8 cellular contexts compared by ENCODE assay signal in genomic region chr1:110495926-110496600, GRCh38. TPM values are rescaled to one million over a fixed set of nuclear protein-coding genes. Genes with fewer than 3 reads are reported as not detected.
DNase-seq lines count a peak whose midpoint lies in the region; ATAC-seq and TF ChIP-seq lines count a peak whose summit lies in the region.

No MANE protein-coding gene starts in this region.

- no peak overlapping the region for H2AFZ ChIP-seq in smooth muscle cell (ENCODE audit: low read depth)

- H3K27me3 ChIP-seq in ascending aorta = no peaks in the 10 kb centered on the region
- no peaks in the 10 kb centered on the region for H3K27me3 ChIP-seq in smooth muscle cell (ENCODE audit: low read depth)

- H3K4me1 ChIP-seq in ascending aorta (no peaks in the 10 kb centered on the region), smooth muscle cell (ENCODE audit: low read depth) (no peaks in the 10 kb centered on the region)

- intact Hi-C loops in ascending aorta (cut with DNase I) = no loop called here

- no peak for ATAC-seq in HG03025 (IDR thresholded peaks at IDR 0.05; ENCODE audit: low FRiP score, unreplicated experiment)

- H3K36me3 ChIP-seq in ascending aorta (no peaks in the 10 kb centered on the region), smooth muscle cell (ENCODE audit: low read depth) (no peaks in the 10 kb centered on the region)

- H3K27ac ChIP-seq in ascending aorta (no peak overlapping the region), smooth muscle cell (ENCODE audit: low read depth) (no peak overlapping the region)

- peak; percentile 14 for DNase-seq in AG09309 (ENCODE audit: low read depth)
- peak; percentile 83 for DNase-seq in GM20000 (ENCODE audit: low spot score)
- peak; percentile 6 for DNase-seq in NCI-H2081 treated with DMSO at 0.1 percent for 48 hours (lab: John Stamatoyannopoulos, UW)
- DNase-seq in T-helper 22 cell (ENCODE audit: low read depth) = peak; percentile 26
- peak in 1 of 2 donors; percentile 84 for DNase-seq in ascending aorta (ENCODE audit: low spot score in 2 of 2)
- DNase-seq in hippocampal formation (lab: John Stamatoyannopoulos, UW) = peak; percentile 67 to 71
- DNase-seq in smooth muscle cell (lab: John Stamatoyannopoulos, UW; ENCODE audit: unreplicated experiment) = peak; percentile 58

- H3K4me3 ChIP-seq in AG09309 (ENCODE audit: control insufficient read depth, low read depth, low read length) = no peak overlapping the region
- no peak overlapping the region for H3K4me3 ChIP-seq in ascending aorta
- no peak overlapping the region for H3K4me3 ChIP-seq in smooth muscle cell

- no peaks in the 10 kb centered on the region for H3F3A ChIP-seq in smooth muscle cell (ENCODE audit: low read depth)

- no peaks in the 10 kb centered on the region for H3K79me2 ChIP-seq in smooth muscle cell (ENCODE audit: low read depth)

- no peak overlapping the region for H3K9ac ChIP-seq in smooth muscle cell (ENCODE audit: low read depth)

- no peaks in the 10 kb centered on the region for H4K20me1 ChIP-seq in smooth muscle cell (ENCODE audit: low read depth)

- H3K9me3 ChIP-seq in ascending aorta = no peaks in the 10 kb centered on the region
- no peaks in the 10 kb centered on the region for H3K9me3 ChIP-seq in smooth muscle cell (replicated peaks; ENCODE audit: low read depth)

- peak; percentile 95 for TF ChIP-seq CTCF in AG09309 (IDR thresholded peaks at IDR 0.05; ENCODE audit: control insufficient read depth, insufficient read depth, low read depth, low read length, missing control alignments)
- TF ChIP-seq CTCF in GM20000 (IDR thresholded peaks at IDR 0.05; ENCODE audit: extremely low read depth, missing control alignments) = peak; percentile 71
- peak; percentile 63 to 81 (median 67) for TF ChIP-seq CTCF in ascending aorta (IDR thresholded peaks at IDR 0.05)
- TF ChIP-seq CTCF in smooth muscle cell (IDR thresholded peaks at IDR 0.05; ENCODE audit: borderline replicate concordance, insufficient read depth, poor library complexity, severe bottlenecking) = peak; percentile 95

- H3K4me2 ChIP-seq in smooth muscle cell = no peak overlapping the region

- WGBS in smooth muscle cell (ENCODE audit: low lambda C conversion rate) = 28% methylated on average over 8 of the region's 8 CpGs

RNA-seq across cellular contexts. Expression of gene KCNA10, which starts 22.9 kb away (rescaled TPM):
- total RNA-seq in ascending aorta (not detected), smooth muscle cell (not detected in 2 replicates)
- polyA plus RNA-seq in smooth muscle cell = not detected in 2 replicates

RNA-seq across cellular contexts. Expression of gene PROK1, which starts 45.1 kb away (rescaled TPM):
- total RNA-seq in ascending aorta (not detected), smooth muscle cell (43.0 and 45.2 TPM in 2 replicates)
- 66.2 and 69.5 TPM in 2 replicates for polyA plus RNA-seq in smooth muscle cell

Comparison
In these comparisons a context has a peak if more than half of its experiments do, and no peak if none do; other contexts are left out.
1. RNA of gene PROK1, which starts 45.1 kb away (total RNA-seq): 43.0 to 45.2 TPM in smooth muscle cell; not detected in ascending aorta (single experiment); every median in the first group is over 10 times any median in the second.
2. Peak in every context shown above with its lines, with median percentiles within 50 percentile points of each other: CTCF ChIP-seq.